In genomic region chr3:52272172-52272571, GRCh38 we compare ENCODE assay signal across 6 cellular contexts. TPM values are rescaled to one million over a fixed set of nuclear protein-coding genes. Genes with fewer than 3 reads are reported as not detected.
DNase-seq lines count a peak whose midpoint lies in the region; ATAC-seq, FAIRE-seq and TF ChIP-seq lines count a peak whose summit lies in the region.
"Not testable (repeated sequence)": the region's sequence is repeated elsewhere in the genome, so short reads cannot be mapped to it uniquely, and the experiment has no call there.

No MANE protein-coding gene starts in this region.

- H3K9me3 ChIP-seq in CD8-positive, alpha-beta T cell (ENCODE audit: low read length); SK-N-SH; GM12878 (replicated peaks; ENCODE audit: control insufficient read depth, insufficient read depth, low read length): not testable (repeated sequence)

- CTCF ChIA-PET in CD8-positive, alpha-beta T cell (lab: Charles Lee), result interaction anchor here (1.0 to 4.3 kb wide), 12 partner anchors 9 to 67 kb away, joined by 3 to 23 read pairs (median 8); partner anchors contain the start of gene TWF2
- CTCF ChIA-PET in SK-N-SH (lab: Yijun Ruan, JAX), result interaction anchor here (0.7 to 2.6 kb wide), 5 partner anchors 12 to 67 kb away, joined by 3 to 9 read pairs (median 6); no protein-coding TSS in a partner anchor
- CTCF ChIA-PET in GM12878 (lab: Yijun Ruan, JAX), result interaction anchor here (0.7 to 2.3 kb wide), 9 partner anchors 13 to 52 kb away, joined by 3 to 10 read pairs (median 5); partner anchors contain the start of gene TLR9

- 96% methylated on average over 9 of the region's 9 CpGs for WGBS in SK-N-SH (ENCODE audit: low lambda C conversion rate)
- 87% methylated on average over 9 of the region's 9 CpGs for WGBS in GM12878 (ENCODE audit: insufficient coverage, insufficient replicate concordance, low lambda C conversion rate, missing lambda C conversion rate)

- peaks cover 81% of the 10 kb centered on the region for H3K36me3 Mint-ChIP-seq in CD8-positive, alpha-beta T cell
- H3K36me3 Mint-ChIP-seq in memory B cell, result peaks cover 14% of the 10 kb centered on the region
- peaks cover 89% of the 10 kb centered on the region for H3K36me3 Mint-ChIP-seq in stimulated activated naive CD8-positive, alpha-beta T cell treated with anti-CD3 and anti-CD28 coated beads, Interleukin-15, Interleukin-2, amounts not matched to agents 100 ng/mL and 50 ng/mL, for 24 hours (ENCODE audit: low read depth)

- intact Hi-C loops in CD8-positive, alpha-beta T cell (cut with DNase I, micrococcal nuclease), result loop anchor here in 1 of 2 experiments (10.0 kb wide), 1 partner anchor 63 kb away; no protein-coding TSS in a partner anchor
- intact Hi-C loops in GM12878 (cut with micrococcal nuclease; ENCODE audit: unreplicated experiment), result not testable (repeated sequence)

- H2AFZ ChIP-seq in SK-N-SH (ENCODE audit: low read depth); GM12878 (ENCODE audit: control insufficient read depth, low read depth, low read length): not testable (repeated sequence)

- peaks cover 67% of the 10 kb centered on the region for H3K4me1 ChIP-seq in CD8-positive, alpha-beta T cell (ENCODE audit: insufficient read depth, low read length)
- peaks cover 3 to 11% of the 10 kb centered on the region in 2 experiments; a peak in 3 of 4 replicates for H3K4me1 ChIP-seq in SK-N-SH (ENCODE audit: control insufficient read depth in 1 of 2, insufficient read depth in 2 of 2, low read depth in 1 of 2, low read length in 1 of 2)
- H3K4me1 ChIP-seq in GM12878 (ENCODE audit: control insufficient read depth, insufficient read depth, low read length), result peaks cover 10% of the 10 kb centered on the region

- in situ Hi-C loops in GM12878 (cut with MboI), result not testable (repeated sequence)

- TF ChIP-seq POLR2A in GM12878 (IDR thresholded peaks at IDR 0.05; ENCODE audit: low read depth, low read length), result not testable (repeated sequence)

- H3K4me3 Mint-ChIP-seq in CD8-positive, alpha-beta T cell, result peak overlapping the region; percentile 82
- H3K4me3 Mint-ChIP-seq in memory B cell, result peak overlapping the region; percentile 62
- H3K4me3 Mint-ChIP-seq in stimulated activated naive CD8-positive, alpha-beta T cell treated with anti-CD3 and anti-CD28 coated beads, Interleukin-15, Interleukin-2, amounts not matched to agents 100 ng/mL and 50 ng/mL, for 24 hours, result peak overlapping the region; percentile 97

- not testable (repeated sequence) for ATAC-seq in CD8-positive, alpha-beta T cell; GM12878; memory B cell (ENCODE audit: low read depth)

- H3K36me3 ChIP-seq in CD8-positive, alpha-beta T cell (ENCODE audit: insufficient read depth, low read length), result peaks cover 14% of the 10 kb centered on the region
- peaks cover 30 to 60% of the 10 kb centered on the region in 2 experiments for H3K36me3 ChIP-seq in SK-N-SH (replicated peaks in 1 of 2; ENCODE audit: control insufficient read depth in 1 of 2, insufficient read depth in 2 of 2, low read length in 1 of 2)
- H3K36me3 ChIP-seq in GM12878 (ENCODE audit: control insufficient read depth in 2 of 2, insufficient read depth in 2 of 2, low read length in 1 of 2), result peaks cover 8 to 22% of the 10 kb centered on the region in 2 experiments

- peaks cover 85% of the 10 kb centered on the region for H3K4me1 Mint-ChIP-seq in CD8-positive, alpha-beta T cell (ENCODE audit: low read depth)
- peaks cover 39% of the 10 kb centered on the region for H3K4me1 Mint-ChIP-seq in memory B cell
- peaks cover 95% of the 10 kb centered on the region for H3K4me1 Mint-ChIP-seq in stimulated activated naive CD8-positive, alpha-beta T cell treated with anti-CD3 and anti-CD28 coated beads, Interleukin-15, Interleukin-2, amounts not matched to agents 100 ng/mL and 50 ng/mL, for 24 hours (ENCODE audit: low read depth)

- TF ChIP-seq RAD21 in SK-N-SH (IDR thresholded peaks at IDR 0.05; ENCODE audit: low read length); GM12878 (IDR thresholded peaks at IDR 0.05; ENCODE audit: insufficient read depth, low read depth, low read length): not testable (repeated sequence)

- H3K9me2 ChIP-seq in SK-N-SH, result not testable (repeated sequence)

- BruUV-seq in GM12878 (replicated peaks; lab: Mats Ljungman, UMichigan), result not testable (repeated sequence)

- H3K27ac Mint-ChIP-seq in CD8-positive, alpha-beta T cell, result peak overlapping the region; percentile 95
- peak overlapping the region; percentile 88 for H3K27ac Mint-ChIP-seq in memory B cell
- peak overlapping the region; percentile 86 for H3K27ac Mint-ChIP-seq in stimulated activated naive CD8-positive, alpha-beta T cell treated with anti-CD3 and anti-CD28 coated beads, Interleukin-15, Interleukin-2, amounts not matched to agents 100 ng/mL and 50 ng/mL, for 24 hours

- H3K27ac ChIP-seq in CD8-positive, alpha-beta T cell (ENCODE audit: low read depth, low read length), result peak overlapping the region; percentile 19
- not testable (repeated sequence) for H3K27ac ChIP-seq in SK-N-SH (ENCODE audit: low read depth in 2 of 2, low read length in 1 of 2); GM12878 (ENCODE audit: control insufficient read depth, insufficient read depth)

- not testable (repeated sequence) for DNase-seq in CD8-positive, alpha-beta T cell; SK-N-SH; GM12878 (ENCODE audit: low read depth, low spot score); memory B cell (ENCODE audit: low spot score in 2 of 2)
- peak; percentile 19 for DNase-seq in activated T-cell treated with anti-CD3 and anti-CD28 coated beads, Interleukin-2, amount 50 U/mL, for 1 hour

- peak overlapping the region; percentile 10 for H3K4me3 ChIP-seq in CD8-positive, alpha-beta T cell (ENCODE audit: low read depth, low read length)
- H3K4me3 ChIP-seq in SK-N-SH (ENCODE audit: low read depth in 2 of 2, low read length in 1 of 2), result not testable (repeated sequence)
- H3K4me3 ChIP-seq in GM12878, result peak overlapping the region; percentile 53; the same call in 1 of the 2 replicates

- peak overlapping the region; percentile 2; the same call in 1 of the 2 replicates for H3K4me2 ChIP-seq in SK-N-SH
- H3K4me2 ChIP-seq in GM12878 (ENCODE audit: control insufficient read depth, insufficient read depth), result peak overlapping the region; percentile 70

- TF ChIP-seq CTCF in CD8-positive, alpha-beta T cell (IDR thresholded peaks at IDR 0.05); SK-N-SH (IDR thresholded peaks at IDR 0.05); GM12878 (IDR thresholded peaks at IDR 0.05 in 2 of 3, conservative IDR thresholded peaks at IDR 0.05 in 1 of 3; ENCODE audit: control insufficient read depth in 2 of 3, extremely low read depth in 1 of 3, insufficient read depth in 1 of 3, low read depth in 3 of 3, low read length in 3 of 3): not testable (repeated sequence)

- not testable (repeated sequence) for H3K27me3 Mint-ChIP-seq in CD8-positive, alpha-beta T cell (ENCODE audit: low read depth); memory B cell; stimulated activated naive CD8-positive, alpha-beta T cell treated with anti-CD3 and anti-CD28 coated beads, Interleukin-15, Interleukin-2, amounts not matched to agents 100 ng/mL and 50 ng/mL, for 24 hours

- peaks cover 100% of the 10 kb centered on the region for H4K20me1 ChIP-seq in SK-N-SH (ENCODE audit: insufficient read depth)
- not testable (repeated sequence) for H4K20me1 ChIP-seq in GM12878 (ENCODE audit: control insufficient read depth, insufficient read depth)

- H3K79me2 ChIP-seq in SK-N-SH (ENCODE audit: insufficient read depth), result peaks cover 100% of the 10 kb centered on the region
- peaks cover 87% of the 10 kb centered on the region for H3K79me2 ChIP-seq in GM12878 (ENCODE audit: control insufficient read depth, insufficient read depth, low read length)

- not testable (repeated sequence) for TF ChIP-seq EP300 in SK-N-SH (IDR thresholded peaks at IDR 0.05; ENCODE audit: borderline replicate concordance in 1 of 2, low read depth in 1 of 2, low read length in 1 of 2); GM12878 (IDR thresholded peaks at IDR 0.05; ENCODE audit: borderline replicate concordance in 1 of 2, control insufficient read depth in 1 of 2, low read depth in 2 of 2, low read length in 2 of 2)

- not testable (repeated sequence) for FAIRE-seq in GM12878 (lab: Jason Lieb, UNC)

- SMC1A ChIA-PET in GM12878 (lab: Charles Lee; ENCODE audit: uncharacterized antibody, unreplicated experiment), result interaction anchor here (0.6 to 2.8 kb wide), 12 partner anchors 9 to 83 kb away, joined by 3 to 8 read pairs (median 4); partner anchors contain the start of gene TLR9

- not testable (repeated sequence) for H3F3A ChIP-seq in SK-N-SH (replicated peaks; ENCODE audit: insufficient read depth)

- not testable (repeated sequence) for H3K27me3 ChIP-seq in CD8-positive, alpha-beta T cell (ENCODE audit: insufficient read depth, low read length); SK-N-SH (ENCODE audit: insufficient read depth); GM12878 (replicated peaks in 1 of 2; ENCODE audit: control insufficient read depth in 2 of 2, insufficient read depth in 2 of 2, low read length in 1 of 2)

- POLR2A ChIA-PET in CD8-positive, alpha-beta T cell (lab: Charles Lee), result interaction anchor here (0.9 to 4.1 kb wide), 8 partner anchors 12 to 40 kb away, joined by 3 to 38 read pairs (median 8); partner anchors contain the start of genes GLYCTK and PPM1M
- POLR2A ChIA-PET in SK-N-SH (lab: Yijun Ruan, JAX), result not testable (repeated sequence)
- POLR2A ChIA-PET in GM12878 (lab: Charles Lee), result interaction anchor here (0.7 to 1.8 kb wide), 4 partner anchors 27 to 725 kb away, joined by 3 to 8 read pairs (median 4); partner anchors contain the start of genes PPM1M and TLR9

- H3K9ac ChIP-seq in SK-N-SH, result not testable (repeated sequence)
- H3K9ac ChIP-seq in GM12878 (ENCODE audit: control insufficient read depth, insufficient read depth, low read length), result peak overlapping the region; percentile 14; the same call in 1 of the 2 replicates

- RAD21 ChIA-PET in GM12878 (lab: Charles Lee; ENCODE audit: unreplicated experiment), result interaction anchor here (0.8 to 2.2 kb wide), 4 partner anchors 12 to 52 kb away, joined by 3 to 11 read pairs (median 5); no protein-coding TSS in a partner anchor

- H3K9me3 Mint-ChIP-seq in CD8-positive, alpha-beta T cell; memory B cell; stimulated activated naive CD8-positive, alpha-beta T cell treated with anti-CD3 and anti-CD28 coated beads, Interleukin-15, Interleukin-2, amounts not matched to agents 100 ng/mL and 50 ng/mL, for 24 hours: not testable (repeated sequence)

RNA-seq across cellular contexts. Expression of gene WDR82, which starts 6.3 kb away (rescaled TPM):
- total RNA-seq in CD8-positive, alpha-beta T cell, result 100 to 1,000 TPM; 115 to 117 TPM
- 41.2 and 57.8 TPM in 2 replicates for polyA plus RNA-seq in SK-N-SH (2012; rRNA removed)
- 55.6 and 67.2 TPM in 2 replicates for polyA plus RNA-seq in SK-N-SH (2012; cell fraction: cytosol; rRNA removed)
- 11.1 and 24.5 TPM in 2 replicates for polyA plus RNA-seq in SK-N-SH (2012; cell fraction: nucleus; rRNA removed)
- 29.7 and 32.2 TPM in 2 replicates for total RNA-seq in GM12878 (2013; cell fraction: nucleolus; rRNA removed)
- total RNA-seq in GM12878 (2014; rRNA removed), result 50.0 and 51.1 TPM in 2 replicates
- 45.1 and 46.4 TPM in 2 replicates for total RNA-seq in GM12878 (2014; rRNA removed; fragmentation: Illumina TruSeq; extraction: Trizol)
- total RNA-seq in GM12878 (2021), result 61.0 and 64.8 TPM in 2 replicates
- 33.3 TPM for polyA plus RNA-seq in GM12878 (2011; ENCODE audit: low read depth)
- polyA plus RNA-seq in GM12878 (2011; rRNA removed), result 81.8 and 82.4 TPM in 2 replicates
- 51.8 and 52.6 TPM in 2 replicates for polyA plus RNA-seq in GM12878 (2011; cell fraction: cytosol; rRNA removed)
- 14.2 and 20.5 TPM in 2 replicates for polyA plus RNA-seq in GM12878 (2011; cell fraction: nucleus; rRNA removed)
- polyA plus RNA-seq in GM12878 (2012), result 35.7 and 40.2 TPM in 2 replicates
- polyA plus RNA-seq in GM12878 (2014; fragmentation: Illumina TruSeq; extraction: Trizol), result 65.8 and 67.0 TPM in 2 replicates
- 10 to 100 TPM; 10.4 to 12.5 TPM for polyA plus RNA-seq in GM12878 (2014; fragmentation: Nextera tagmentation; extraction: Ambion mirVana)
- 49.5 and 55.2 TPM in 2 replicates for polyA plus RNA-seq in GM12878 (2014; rRNA removed)
- polyA plus RNA-seq in GM12878 (2016; fragmentation: Nextera tagmentation; extraction: Ambion mirVana), result 10 to 100 TPM; 10.1 to 15.8 TPM
- polyA minus RNA-seq in GM12878 (2011; rRNA and poly(A)+ RNA removed), result 86.3 and 110 TPM in 2 replicates
- polyA minus RNA-seq in GM12878 (2011; cell fraction: cytosol; rRNA and poly(A)+ RNA removed), result 27.0 and 31.9 TPM in 2 replicates
- polyA minus RNA-seq in GM12878 (2011; cell fraction: nucleus; rRNA and poly(A)+ RNA removed), result 12.8 and 23.2 TPM in 2 replicates

RNA-seq across cellular contexts. Expression of gene GLYCTK, which starts 15.5 kb away (rescaled TPM):
- 10 to 100 TPM; 27.1 to 28.1 TPM for total RNA-seq in CD8-positive, alpha-beta T cell
- polyA plus RNA-seq in SK-N-SH (2012; rRNA removed), result 16.8 and 18.8 TPM in 2 replicates
- polyA plus RNA-seq in SK-N-SH (2012; cell fraction: cytosol; rRNA removed), result 4.5 and 7.4 TPM in 2 replicates
- polyA plus RNA-seq in SK-N-SH (2012; cell fraction: nucleus; rRNA removed), result 76.2 and 100 TPM in 2 replicates
- total RNA-seq in GM12878 (2013; cell fraction: nucleolus; rRNA removed), result 49.8 and 58.7 TPM in 2 replicates
- total RNA-seq in GM12878 (2014; rRNA removed), result 13.7 and 14.9 TPM in 2 replicates
- 8.5 and 8.8 TPM in 2 replicates for total RNA-seq in GM12878 (2014; rRNA removed; fragmentation: Illumina TruSeq; extraction: Trizol)
- total RNA-seq in GM12878 (2021), result 19.0 and 19.9 TPM in 2 replicates
- polyA plus RNA-seq in GM12878 (2011; ENCODE audit: low read depth), result 7.2 TPM
- 6.5 and 13.5 TPM in 2 replicates for polyA plus RNA-seq in GM12878 (2011; rRNA removed)
- polyA plus RNA-seq in GM12878 (2011; cell fraction: cytosol; rRNA removed), result 21.6 and 36.9 TPM in 2 replicates
- 76.2 and 80.1 TPM in 2 replicates for polyA plus RNA-seq in GM12878 (2011; cell fraction: nucleus; rRNA removed)
- polyA plus RNA-seq in GM12878 (2012), result 10.3 and 13.3 TPM in 2 replicates
- polyA plus RNA-seq in GM12878 (2014; fragmentation: Illumina TruSeq; extraction: Trizol), result 2.3 and 7.4 TPM in 2 replicates
- polyA plus RNA-seq in GM12878 (2014; fragmentation: Nextera tagmentation; extraction: Ambion mirVana), result 1 to 10 TPM in 1 of 2 experiments, under 1 TPM in 1; 0.66 to 2.7 TPM
- 22.6 and 26.5 TPM in 2 replicates for polyA plus RNA-seq in GM12878 (2014; rRNA removed)
- 10 to 100 TPM; 10.6 to 15.7 TPM for polyA plus RNA-seq in GM12878 (2016; fragmentation: Nextera tagmentation; extraction: Ambion mirVana)
- polyA minus RNA-seq in GM12878 (2011; rRNA and poly(A)+ RNA removed), result 11.3 and 23.6 TPM in 2 replicates
- polyA minus RNA-seq in GM12878 (2011; cell fraction: cytosol; rRNA and poly(A)+ RNA removed), result 5.3 and 7.6 TPM in 2 replicates
- 19.2 and 41.1 TPM in 2 replicates for polyA minus RNA-seq in GM12878 (2011; cell fraction: nucleus; rRNA and poly(A)+ RNA removed)

RNA-seq across cellular contexts. Expression of gene PPM1M, which starts 26.6 kb away (rescaled TPM):
- 10 to 100 TPM; 43.9 to 46.9 TPM for total RNA-seq in CD8-positive, alpha-beta T cell
- 19.2 and 23.9 TPM in 2 replicates for polyA plus RNA-seq in SK-N-SH (2012; rRNA removed)
- 11.7 and 15.6 TPM in 2 replicates for polyA plus RNA-seq in SK-N-SH (2012; cell fraction: cytosol; rRNA removed)
- polyA plus RNA-seq in SK-N-SH (2012; cell fraction: nucleus; rRNA removed), result 56.2 and 60.9 TPM in 2 replicates
- 10.4 and 10.8 TPM in 2 replicates for total RNA-seq in GM12878 (2013; cell fraction: nucleolus; rRNA removed)
- 15.7 and 16.3 TPM in 2 replicates for total RNA-seq in GM12878 (2014; rRNA removed)
- 14.1 TPM in 2 replicates for total RNA-seq in GM12878 (2014; rRNA removed; fragmentation: Illumina TruSeq; extraction: Trizol)
- 24.8 and 25.9 TPM in 2 replicates for total RNA-seq in GM12878 (2021)
- 11.0 TPM for polyA plus RNA-seq in GM12878 (2011; ENCODE audit: low read depth)
- polyA plus RNA-seq in GM12878 (2011; rRNA removed), result 19.2 and 21.1 TPM in 2 replicates
- 26.1 and 26.4 TPM in 2 replicates for polyA plus RNA-seq in GM12878 (2011; cell fraction: cytosol; rRNA removed)
- 55.4 and 72.9 TPM in 2 replicates for polyA plus RNA-seq in GM12878 (2011; cell fraction: nucleus; rRNA removed)
- polyA plus RNA-seq in GM12878 (2012), result 16.3 and 19.2 TPM in 2 replicates
- 19.8 and 24.3 TPM in 2 replicates for polyA plus RNA-seq in GM12878 (2014; fragmentation: Illumina TruSeq; extraction: Trizol)
- 10 to 100 TPM in 1 of 2 experiments, 1 to 10 TPM in 1; 7.5 to 15.3 TPM for polyA plus RNA-seq in GM12878 (2014; fragmentation: Nextera tagmentation; extraction: Ambion mirVana)
- 23.1 and 24.3 TPM in 2 replicates for polyA plus RNA-seq in GM12878 (2014; rRNA removed)
- polyA plus RNA-seq in GM12878 (2016; fragmentation: Nextera tagmentation; extraction: Ambion mirVana), result 1 to 10 TPM; 7.3 to 9.5 TPM
- polyA minus RNA-seq in GM12878 (2011; rRNA and poly(A)+ RNA removed), result 28.2 and 35.1 TPM in 2 replicates
- 3.9 and 5.3 TPM in 2 replicates for polyA minus RNA-seq in GM12878 (2011; cell fraction: cytosol; rRNA and poly(A)+ RNA removed)
- polyA minus RNA-seq in GM12878 (2011; cell fraction: nucleus; rRNA and poly(A)+ RNA removed), result 11.4 and 12.5 TPM in 2 replicates

RNA-seq across cellular contexts. Expression of gene TWF2, which starts 33.2 kb away (rescaled TPM):
- 10 to 100 TPM; 31.1 to 31.2 TPM for total RNA-seq in CD8-positive, alpha-beta T cell
- polyA plus RNA-seq in SK-N-SH (2012; rRNA removed) (157 and 188 TPM in 2 replicates), GM12878 (2011; rRNA removed) (30.3 and 56.6 TPM in 2 replicates), GM12878 (2014; fragmentation: Illumina TruSeq; extraction: Trizol) (9.8 and 38.5 TPM in 2 replicates), GM12878 (2014; fragmentation: Nextera tagmentation; extraction: Ambion mirVana) (1 to 10 TPM in 1 of 2 experiments, under 1 TPM in 1; 0.16 to 3.4 TPM), GM12878 (2014; rRNA removed) (106 and 113 TPM in 2 replicates), GM12878 (2016; fragmentation: Nextera tagmentation; extraction: Ambion mirVana) (10 to 100 TPM; 80.4 to 90.5 TPM)
- polyA plus RNA-seq in SK-N-SH (2012; cell fraction: cytosol; rRNA removed), result 81.6 and 132 TPM in 2 replicates
- polyA plus RNA-seq in SK-N-SH (2012; cell fraction: nucleus; rRNA removed), result 125 and 150 TPM in 2 replicates
- total RNA-seq in GM12878 (2013; cell fraction: nucleolus; rRNA removed), result 11.4 and 12.4 TPM in 2 replicates
- total RNA-seq in GM12878 (2014; rRNA removed) (67.7 and 81.3 TPM in 2 replicates), GM12878 (2014; rRNA removed; fragmentation: Illumina TruSeq; extraction: Trizol) (34.7 and 37.5 TPM in 2 replicates), GM12878 (2021) (88.1 and 88.2 TPM in 2 replicates)
- polyA plus RNA-seq in GM12878 (2011; ENCODE audit: low read depth), result 26.2 TPM
- polyA plus RNA-seq in GM12878 (2011; cell fraction: cytosol; rRNA removed), result 115 and 164 TPM in 2 replicates
- polyA plus RNA-seq in GM12878 (2011; cell fraction: nucleus; rRNA removed), result 78.7 and 103 TPM in 2 replicates
- 46.6 and 50.7 TPM in 2 replicates for polyA plus RNA-seq in GM12878 (2012)
- polyA minus RNA-seq in GM12878 (2011; rRNA and poly(A)+ RNA removed), result 40.5 and 76.6 TPM in 2 replicates
- 25.4 and 34.2 TPM in 2 replicates for polyA minus RNA-seq in GM12878 (2011; cell fraction: cytosol; rRNA and poly(A)+ RNA removed)
- polyA minus RNA-seq in GM12878 (2011; cell fraction: nucleus; rRNA and poly(A)+ RNA removed), result 11.8 and 16.6 TPM in 2 replicates

RNA-seq across cellular contexts. Expression of gene DNAH1, which starts 43.9 kb away (rescaled TPM):
- 10 to 100 TPM; 42.2 to 45.5 TPM for total RNA-seq in CD8-positive, alpha-beta T cell
- polyA plus RNA-seq in SK-N-SH (2012; rRNA removed), result 5.1 and 6.7 TPM in 2 replicates
- 1.2 and 1.4 TPM in 2 replicates for polyA plus RNA-seq in SK-N-SH (2012; cell fraction: cytosol; rRNA removed)
- polyA plus RNA-seq in SK-N-SH (2012; cell fraction: nucleus; rRNA removed), result 34.4 and 46.8 TPM in 2 replicates
- 71.1 and 76.2 TPM in 2 replicates for total RNA-seq in GM12878 (2013; cell fraction: nucleolus; rRNA removed)
- 3.3 and 3.4 TPM in 2 replicates for total RNA-seq in GM12878 (2014; rRNA removed)
- 2.3 TPM in 2 replicates for total RNA-seq in GM12878 (2014; rRNA removed; fragmentation: Illumina TruSeq; extraction: Trizol)
- 4.4 and 5.7 TPM in 2 replicates for total RNA-seq in GM12878 (2021)
- polyA plus RNA-seq in GM12878 (2011; ENCODE audit: low read depth), result 3.9 TPM
- polyA plus RNA-seq in GM12878 (2011; rRNA removed), result 1.8 and 3.2 TPM in 2 replicates
- 2.9 and 4.0 TPM in 2 replicates for polyA plus RNA-seq in GM12878 (2011; cell fraction: cytosol; rRNA removed)
- polyA plus RNA-seq in GM12878 (2011; cell fraction: nucleus; rRNA removed), result 41.3 and 54.3 TPM in 2 replicates
- polyA plus RNA-seq in GM12878 (2012), result 5.3 and 7.2 TPM in 2 replicates
- polyA plus RNA-seq in GM12878 (2014; fragmentation: Illumina TruSeq; extraction: Trizol), result 2.3 and 3.7 TPM in 2 replicates
- under 1 TPM; 0.31 to 0.33 TPM for polyA plus RNA-seq in GM12878 (2014; fragmentation: Nextera tagmentation; extraction: Ambion mirVana)
- polyA plus RNA-seq in GM12878 (2014; rRNA removed), result 4.4 and 5.8 TPM in 2 replicates
- polyA plus RNA-seq in GM12878 (2016; fragmentation: Nextera tagmentation; extraction: Ambion mirVana), result under 1 TPM; 0.48 to 0.57 TPM
- 11.5 and 14.5 TPM in 2 replicates for polyA minus RNA-seq in GM12878 (2011; rRNA and poly(A)+ RNA removed)
- 1.0 and 1.3 TPM in 2 replicates for polyA minus RNA-seq in GM12878 (2011; cell fraction: cytosol; rRNA and poly(A)+ RNA removed)
- polyA minus RNA-seq in GM12878 (2011; cell fraction: nucleus; rRNA and poly(A)+ RNA removed), result 10.0 and 18.0 TPM in 2 replicates
